In genomic region chr4:182642831-182643230, GRCh38 we compare ENCODE assay signal across 1 cellular context.
TF ChIP-seq lines count a peak whose summit lies in the region.

No MANE protein-coding gene starts in this region.

TF ChIP-seq in IMR-90, 13 proteins besides CTCF, POLR2A, EP300 and RAD21 (continued from another document):
- TF ChIP-seq, protein P1, sequence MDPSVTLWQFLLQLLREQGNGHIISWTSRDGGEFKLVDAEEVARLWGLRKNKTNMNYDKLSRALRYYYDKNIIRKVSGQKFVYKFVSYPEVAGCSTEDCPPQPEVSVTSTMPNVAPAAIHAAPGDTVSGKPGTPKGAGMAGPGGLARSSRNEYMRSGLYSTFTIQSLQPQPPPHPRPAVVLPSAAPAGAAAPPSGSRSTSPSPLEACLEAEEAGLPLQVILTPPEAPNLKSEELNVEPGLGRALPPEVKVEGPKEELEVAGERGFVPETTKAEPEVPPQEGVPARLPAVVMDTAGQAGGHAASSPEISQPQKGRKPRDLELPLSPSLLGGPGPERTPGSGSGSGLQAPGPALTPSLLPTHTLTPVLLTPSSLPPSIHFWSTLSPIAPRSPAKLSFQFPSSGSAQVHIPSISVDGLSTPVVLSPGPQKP (IDR thresholded peaks at IDR 0.05; ENCODE audit: borderline replicate concordance, low read depth, low read length): no peak
